12 cellular contexts compared by ENCODE assay signal in the genomic region with DNA sequence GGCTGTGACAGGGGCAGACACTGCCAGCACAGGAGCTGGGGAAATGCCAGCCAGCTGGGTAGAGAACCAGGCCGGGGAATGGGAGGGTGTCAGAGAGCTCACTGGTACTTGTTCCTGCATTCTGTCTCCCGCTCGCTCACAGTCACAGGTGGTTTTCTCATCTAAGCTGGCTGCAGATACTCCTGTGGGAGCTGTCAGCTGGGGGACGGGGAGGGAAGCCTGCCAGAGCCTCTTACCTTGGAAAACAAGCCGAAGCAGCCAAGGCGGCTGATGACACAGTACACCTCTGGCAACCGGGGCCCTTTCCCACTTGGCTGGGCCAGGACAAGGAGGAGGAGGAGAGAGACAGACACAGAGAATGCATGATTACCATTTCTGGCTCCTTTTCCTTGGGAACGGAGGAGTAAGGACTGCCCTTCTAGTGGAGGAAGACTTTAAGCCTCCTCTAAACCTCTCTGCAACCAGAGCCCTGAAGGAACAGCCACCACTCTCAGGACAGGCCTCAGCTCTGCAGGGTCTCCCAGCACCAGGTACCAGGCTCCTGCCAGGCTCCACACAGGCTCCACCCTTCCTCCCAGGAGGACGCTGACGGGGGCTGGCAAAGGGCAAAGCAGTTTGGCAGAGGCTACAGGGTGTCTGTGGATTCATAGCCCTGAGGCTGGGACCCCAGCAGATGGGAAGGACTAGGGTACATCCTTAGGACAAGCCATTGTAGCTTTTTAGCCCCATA. TPM values are rescaled to one million over a fixed set of nuclear protein-coding genes. Genes with fewer than 3 reads are reported as not detected.
DNase-seq lines count a peak whose midpoint lies in the region; ATAC-seq and TF ChIP-seq lines count a peak whose summit lies in the region.
"Had no signal": no experiment of that assay in that cellular context is flagged by ENCODE, and none has a peak within 500 bp of the region (broad histone marks: within the 10 kb centered on the region; RNA-seq: fewer than 3 reads in every experiment).

No MANE protein-coding gene starts in this region.

- TF ChIP-seq POLR2A in body of pancreas (IDR thresholded peaks at IDR 0.05) (no peak), suprapubic skin (IDR thresholded peaks at IDR 0.05) (no peak)

- no peak overlapping the region for H3K4me3 ChIP-seq in body of pancreas
- no peak overlapping the region for H3K4me3 ChIP-seq in lung
- no peak overlapping the region for H3K4me3 ChIP-seq in suprapubic skin

- no peak for TF ChIP-seq EP300 in suprapubic skin (IDR thresholded peaks at IDR 0.05)

- H3K4me1 ChIP-seq in body of pancreas (peaks cover 37% of the 10 kb centered on the region), lung (ENCODE audit: control insufficient read depth in 2 of 2, insufficient read depth in 2 of 2, low read length in 2 of 2) (peaks cover 0 to 8% of the 10 kb centered on the region in 2 donors), suprapubic skin (peaks cover 28% of the 10 kb centered on the region)

- ATAC-seq in body of pancreas (peak; percentile 88), lung (ENCODE audit: insufficient read depth, low FRiP score) (no peak), HG02798 (IDR thresholded peaks at IDR 0.05; ENCODE audit: poor library complexity, unreplicated experiment) (no peak)

- peaks cover 0 to 2% of the 10 kb centered on the region in 2 donors for H3K36me3 ChIP-seq in body of pancreas (replicated peaks in 1 of 2; ENCODE audit: insufficient read depth in 1 of 2, low read depth in 2 of 2)
- peaks cover 6 to 38% of the 10 kb centered on the region in 2 donors for H3K36me3 ChIP-seq in lung (ENCODE audit: control insufficient read depth in 2 of 2, insufficient read depth in 2 of 2, low read length in 2 of 2)
- peaks cover 46% of the 10 kb centered on the region for H3K36me3 ChIP-seq in suprapubic skin

- no peak overlapping the region for H3K4me3 Mint-ChIP-seq in immature natural killer cell
- H3K4me3 Mint-ChIP-seq: natural killer cell treated with Interleukin-12 subunit alpha and Interleukin-12 subunit beta and Interleukin-15 and Interleukin-18, amount 100 ng/mL, for 72 hours had no signal

- H3K27me3 ChIP-seq in body of pancreas (no peaks in the 10 kb centered on the region), lung (ENCODE audit: control insufficient read depth, insufficient read depth) (no peaks in the 10 kb centered on the region), suprapubic skin (no peaks in the 10 kb centered on the region)

- peaks cover 0 to 16% (median 0%) of the 10 kb centered on the region in 3 donors for H3K36me3 Mint-ChIP-seq in immature natural killer cell
- H3K36me3 Mint-ChIP-seq: natural killer cell treated with Interleukin-12 subunit alpha and Interleukin-12 subunit beta and Interleukin-15 and Interleukin-18, amount 100 ng/mL, for 72 hours had no signal

- H3K27me3 Mint-ChIP-seq in immature natural killer cell (ENCODE audit: low read depth in 3 of 3), result peaks cover 0 to 5% (median 2%) of the 10 kb centered on the region in 3 donors
- H3K27me3 Mint-ChIP-seq: natural killer cell treated with Interleukin-12 subunit alpha and Interleukin-12 subunit beta and Interleukin-15 and Interleukin-18, amount 100 ng/mL, for 72 hours had no signal

- H3K27ac ChIP-seq in body of pancreas (peak overlapping the region; percentile 66 to 81 (median 72)), lung (ENCODE audit: low read depth in 1 of 2, low read length in 1 of 2) (peak overlapping the region; percentile 30 to 80), suprapubic skin (peak overlapping the region; percentile 20)

- WGBS in body of pancreas, 2 donors, result 3 to 19% methylated on average over 5 to 10 of the region's 10 CpGs
- WGBS in lung, 2 donors, result 83 to 93% methylated on average over 10 of the region's 10 CpGs
- 35% methylated on average over 10 of the region's 10 CpGs for WGBS in suprapubic skin

- no peaks in the 10 kb centered on the region for H3K9me3 ChIP-seq in body of pancreas
- no peaks in the 10 kb centered on the region for H3K9me3 ChIP-seq in lung (ENCODE audit: control insufficient read depth in 2 of 2, insufficient read depth in 1 of 2, low read length in 1 of 2)
- H3K9me3 ChIP-seq in suprapubic skin, result no peaks in the 10 kb centered on the region

- no peak for TF ChIP-seq CTCF in body of pancreas (IDR thresholded peaks at IDR 0.05)
- TF ChIP-seq CTCF in lung (IDR thresholded peaks at IDR 0.05; ENCODE audit: control extremely low read depth, extremely low read depth), result no peak
- no peak for TF ChIP-seq CTCF in suprapubic skin (IDR thresholded peaks at IDR 0.05)

- intact Hi-C loops in body of pancreas (cut with DNase I), result loop anchor here (10.0 kb wide), 1 partner anchor 97 kb away; no protein-coding TSS in a partner anchor

- H3K27ac Mint-ChIP-seq in immature natural killer cell, result no peak overlapping the region
- H3K27ac Mint-ChIP-seq: natural killer cell treated with Interleukin-12 subunit alpha and Interleukin-12 subunit beta and Interleukin-15 and Interleukin-18, amount 100 ng/mL, for 72 hours had no signal

- H3K4me1 Mint-ChIP-seq in immature natural killer cell, result no peaks in the 10 kb centered on the region

- DNase-seq in NCI-H2029 treated with DMSO at 0.1 percent for 48 hours (lab: John Stamatoyannopoulos, UW), result peak; percentile 75
- DNase-seq in body of pancreas, result peak; percentile 90 to 98 (median 96)
- no peak for DNase-seq in lung (ENCODE audit: low spot score)
- DNase-seq in suprapubic skin (ENCODE audit: low spot score in 2 of 2), result no peak
- DNase-seq in immature natural killer cell, result no peak
- DNase-seq in foreskin melanocyte, result no peak
- no peak for DNase-seq in COLO829 (ENCODE audit: low spot score)
- DNase-seq: activated naive CD4-positive, alpha-beta T cell treated with Interleukin-2 at 50 U/mL for 16 hours; NCI-H1694; stimulated activated CD4-positive, alpha-beta T cell treated with anti-CD3 and anti-CD28 coated beads, Interleukin-4, amount 100 ng/mL, for 1 hour had no signal

- H3K9me3 Mint-ChIP-seq in immature natural killer cell, result no peaks in the 10 kb centered on the region
- H3K9me3 Mint-ChIP-seq: natural killer cell treated with Interleukin-12 subunit alpha and Interleukin-12 subunit beta and Interleukin-15 and Interleukin-18, amount 100 ng/mL, for 72 hours had no signal

RNA-seq across cellular contexts. Expression of gene RPL27A, which starts 25.1 kb away (rescaled TPM):
- total RNA-seq in body of pancreas (1,000 to 10,000 TPM in 1 of 2 donors, 100 to 1,000 TPM in 1; 320 to 1,209 TPM), lung (1,000 to 10,000 TPM in 1 of 2 donors, 100 to 1,000 TPM in 1; 673 to 1,085 TPM), suprapubic skin (1,000 to 10,000 TPM in 3 of 4 donors, 100 to 1,000 TPM in 1; 822 to 1,505 (median 1,124) TPM)
- polyA plus RNA-seq in lung (1,000 to 10,000 TPM; 1,741 to 4,912 TPM), immature natural killer cell (1,000 to 10,000 TPM; 1,341 to 3,208 (median 1,820) TPM)

RNA-seq across cellular contexts. Expression of gene TRIM66, which starts 25.2 kb away (rescaled TPM):
- total RNA-seq in body of pancreas, result 10 to 100 TPM; 11.2 to 37.2 TPM
- total RNA-seq in lung, result 10 to 100 TPM; 20.0 to 23.9 TPM
- polyA plus RNA-seq in lung, result 1 to 10 TPM; 2.0 to 2.6 TPM
- 10 to 100 TPM in 3 of 4 donors, 1 to 10 TPM in 1; 9.9 to 20.3 (median 11.7) TPM for total RNA-seq in suprapubic skin
- under 1 TPM; 0.48 to 0.97 (median 0.55) TPM for polyA plus RNA-seq in immature natural killer cell

Comparison
In these comparisons a context has a peak if more than half of its experiments do, and no peak if none do; other contexts are left out.
1. DNase-seq: peak in NCI-H2029 treated with DMSO at 0.1 percent for 48 hours (single experiment) and body of pancreas (4 of 4); none in lung (single experiment), suprapubic skin (0 of 2), immature natural killer cell (0 of 3), foreskin melanocyte (single experiment) and COLO829 (single experiment).
2. H3K27ac ChIP-seq: peak in every context shown above with its lines; median percentile 72 in body of pancreas; 55 in lung; 20 in suprapubic skin.